22 cellular contexts compared by ENCODE assay signal in genomic region chr21:44842087-44842486, GRCh38. TPM values are rescaled to one million over a fixed set of nuclear protein-coding genes. Genes with fewer than 3 reads are reported as not detected.
DNase-seq lines count a peak whose midpoint lies in the region; ATAC-seq, FAIRE-seq and TF ChIP-seq lines count a peak whose summit lies in the region.
"Had no signal": no experiment of that assay in that cellular context is flagged by ENCODE, and none has a peak within 500 bp of the region (broad histone marks: within the 10 kb centered on the region; RNA-seq: fewer than 3 reads in every experiment).

No MANE protein-coding gene starts in this region.

- H3K9ac ChIP-seq in kidney (ENCODE audit: low read length in 2 of 2), result no peak overlapping the region
- H3K9ac ChIP-seq: BLaER1 treated with 17β-estradiol and CSF1 and Interleukin-3, amounts not matched to agents 10 nM and 100 nM had no signal

- H3K4me3 ChIP-seq in kidney (ENCODE audit: low read length in 2 of 2), result no peak overlapping the region
- H3K4me3 ChIP-seq: A549; BLaER1 treated with 17β-estradiol and CSF1 and Interleukin-3, amounts not matched to agents 10 nM and 100 nM had no signal

- H3K36me3 ChIP-seq in kidney (ENCODE audit: control insufficient read depth in 1 of 2, insufficient read depth in 2 of 2, low read length in 2 of 2), result no peaks in the 10 kb centered on the region
- H3K36me3 ChIP-seq: BLaER1 treated with 17β-estradiol and CSF1 and Interleukin-3, amounts not matched to agents 10 nM and 100 nM had no signal

- no peaks in the 10 kb centered on the region for H3K9me3 ChIP-seq in kidney (ENCODE audit: control insufficient read depth in 1 of 2, low read length in 2 of 2)
- H3K9me3 ChIP-seq: A549; BLaER1 treated with 17β-estradiol and CSF1 and Interleukin-3, amounts not matched to agents 10 nM and 100 nM; Caco-2 had no signal

- no peak for TF ChIP-seq CTCF in kidney (IDR thresholded peaks at IDR 0.05; ENCODE audit: borderline replicate concordance, extremely low read depth, insufficient read depth)

- ATAC-seq in Right ventricle myocardium superior (ENCODE audit: poor library complexity) (no peak), Right ventricle myocardium inferior (no peak), HG03196 (IDR thresholded peaks at IDR 0.05; ENCODE audit: unreplicated experiment) (no peak)
- ATAC-seq: A549; CD8-positive, alpha-beta T cell had no signal

- H3K27ac ChIP-seq in kidney (ENCODE audit: low read depth in 2 of 2, low read length in 2 of 2), result no peak overlapping the region
- H3K27ac ChIP-seq: 22Rv1; A549; BLaER1 treated with 17β-estradiol and CSF1 and Interleukin-3, amounts not matched to agents 10 nM and 100 nM; C4-2B had no signal

- peaks cover 6 to 13% of the 10 kb centered on the region in 2 donors for H3K4me1 ChIP-seq in kidney (ENCODE audit: control insufficient read depth in 1 of 2, insufficient read depth in 1 of 2, low read depth in 1 of 2, low read length in 2 of 2)

- FAIRE-seq in kidney (lab: Jason Lieb, UNC), result no peak
- FAIRE-seq: A549, D721Med, G401.6, GM12891, GM19239 had no signal

- peak; percentile 7 for DNase-seq in activated T-cell treated with anti-CD3 and anti-CD28 coated beads, Interleukin-2, amount 50 U/mL, for 1 hour
- DNase-seq in activated T-cell treated with anti-CD3 and anti-CD28 coated beads for 4 hours (no peak), Right ventricle myocardium superior (peak; percentile 6), Right ventricle myocardium inferior (ENCODE audit: missing footprints) (no peak), kidney (peak; percentile 58)
- no peak for DNase-seq in activated naive CD4-positive, alpha-beta T cell (lab: John Stamatoyannopoulos, UW)
- DNase-seq: AML-193; Calu3; CD4-positive, alpha-beta T cell; CD8-positive, alpha-beta T cell; DMS79 treated with DMSO at 0.1 percent for 48 hours; GF-D8 had no signal

- intact Hi-C loops in Right ventricle myocardium superior (cut with DNase I) (no loop called here), Right ventricle myocardium inferior (cut with DNase I) (no loop called here), kidney (cut with DNase I) (no loop called here)

RNA-seq across cellular contexts. Expression of gene SUMO3, which starts 24.2 kb away (rescaled TPM):
- total RNA-seq in Right ventricle myocardium superior, result 66.5 TPM
- total RNA-seq in Right ventricle myocardium inferior, result 73.9 TPM
- 88.6 TPM for total RNA-seq in kidney
- 89.9 TPM for polyA plus RNA-seq in kidney (ENCODE audit: insufficient read depth, low read depth, low replicate concordance)

RNA-seq across cellular contexts. Expression of gene PTTG1IP, which starts 31.4 kb away (rescaled TPM):
- total RNA-seq in Right ventricle myocardium superior (133 TPM), Right ventricle myocardium inferior (160 TPM), kidney (378 TPM)
- polyA plus RNA-seq in kidney (ENCODE audit: insufficient read depth, low read depth, low replicate concordance), result 187 TPM

RNA-seq across cellular contexts. Expression of gene UBE2G2, which starts 40.5 kb away (rescaled TPM):
- 64.5 TPM for total RNA-seq in Right ventricle myocardium superior
- total RNA-seq in Right ventricle myocardium inferior, result 66.6 TPM
- total RNA-seq in kidney, result 86.0 TPM
- polyA plus RNA-seq in kidney (ENCODE audit: insufficient read depth, low read depth, low replicate concordance), result 39.4 TPM

Comparison
In these comparisons a context has a peak if more than half of its experiments do, and no peak if none do; other contexts are left out.
1. DNase-seq: peak in activated T-cell treated with anti-CD3 and anti-CD28 coated beads, Interleukin-2, amount 50 U/mL, for 1 hour (single experiment), Right ventricle myocardium superior (single experiment) and kidney (single experiment); none in activated T-cell treated with anti-CD3 and anti-CD28 coated beads for 4 hours (single experiment), Right ventricle myocardium inferior (single experiment) and activated naive CD4-positive, alpha-beta T cell (0 of 4).